8 cellular contexts compared by ENCODE assay signal in the genomic region with DNA sequence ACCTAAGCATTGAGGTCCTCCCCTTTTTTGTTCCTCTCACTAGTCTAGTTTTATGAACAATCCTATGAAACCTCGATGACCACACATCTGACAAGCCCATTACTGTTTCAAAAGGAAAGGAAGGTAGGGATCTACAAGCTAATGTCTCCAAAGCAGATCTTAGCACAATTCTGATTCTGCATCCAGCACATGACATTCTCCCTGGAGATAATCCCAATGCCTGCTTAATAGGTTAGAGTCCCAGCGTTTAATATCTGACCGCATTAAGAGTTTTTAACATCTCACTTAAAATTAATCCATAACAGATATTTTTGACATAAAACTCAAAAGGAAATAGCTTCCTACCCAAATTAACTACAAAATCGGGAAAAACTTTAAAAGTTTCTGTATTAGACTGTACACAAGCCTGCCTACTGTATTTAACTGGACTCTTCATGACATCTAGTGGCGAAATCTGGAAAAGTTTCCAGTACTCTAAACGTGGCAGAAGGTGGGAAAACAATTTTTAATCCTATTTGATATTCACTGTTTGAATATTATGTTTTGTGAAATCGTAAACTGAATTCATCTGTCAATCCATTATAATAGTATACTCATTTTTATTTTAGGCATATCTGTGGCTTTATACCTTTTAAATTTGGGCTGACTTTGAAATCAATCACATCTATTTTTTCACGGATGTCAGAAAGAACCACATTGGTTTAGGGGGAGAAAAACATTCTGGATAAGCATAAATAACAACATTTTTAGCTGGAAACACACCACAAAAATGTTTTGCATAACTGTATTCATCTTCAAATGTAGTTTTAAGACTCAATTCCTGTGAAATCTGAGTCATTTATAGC.
DNase-seq lines count a peak whose midpoint lies in the region; ATAC-seq and TF ChIP-seq lines count a peak whose summit lies in the region.

No MANE protein-coding gene starts in this region.

- no peaks in the 10 kb centered on the region for H3K36me3 ChIP-seq in adipocyte (ENCODE audit: control insufficient read depth, insufficient read depth, low read length, severe bottlenecking)
- H3K36me3 ChIP-seq in smooth muscle cell (ENCODE audit: low read depth), result no peaks in the 10 kb centered on the region

- ATAC-seq in right cardiac atrium, result peak; percentile 88 to 89
- no peak for ATAC-seq in HG02970 (IDR thresholded peaks at IDR 0.05; ENCODE audit: low FRiP score, unreplicated experiment)
- no peak for ATAC-seq in GM19467 (IDR thresholded peaks at IDR 0.05; ENCODE audit: unreplicated experiment)

- no peaks in the 10 kb centered on the region for H3K27me3 ChIP-seq in adipocyte (replicated peaks; ENCODE audit: control insufficient read depth, insufficient read depth, low read length)
- H3K27me3 ChIP-seq in right cardiac atrium (ENCODE audit: control insufficient read depth, insufficient read depth), result no peaks in the 10 kb centered on the region
- H3K27me3 ChIP-seq in smooth muscle cell (ENCODE audit: low read depth), result no peaks in the 10 kb centered on the region

- H3K9me3 ChIP-seq in adipocyte (ENCODE audit: control insufficient read depth, low read length), result peaks cover under 1% of the 10 kb centered on the region
- H3K9me3 ChIP-seq in right cardiac atrium (ENCODE audit: control insufficient read depth, low read length), result no peaks in the 10 kb centered on the region
- H3K9me3 ChIP-seq in smooth muscle cell (replicated peaks; ENCODE audit: low read depth), result no peaks in the 10 kb centered on the region

- no peaks in the 10 kb centered on the region for H3F3A ChIP-seq in smooth muscle cell (ENCODE audit: low read depth)

- no peaks in the 10 kb centered on the region for H3K79me2 ChIP-seq in smooth muscle cell (ENCODE audit: low read depth)

- WGBS in right cardiac atrium, result 26% methylated on average over 8 of the region's 8 CpGs
- 40% methylated on average over 8 of the region's 8 CpGs for WGBS in smooth muscle cell (ENCODE audit: low lambda C conversion rate)

- H3K4me1 ChIP-seq in adipocyte (ENCODE audit: control insufficient read depth, insufficient read depth, low read length) (peaks cover 20% of the 10 kb centered on the region), right cardiac atrium (ENCODE audit: control insufficient read depth, insufficient read depth, low read length) (peaks cover 5% of the 10 kb centered on the region), smooth muscle cell (ENCODE audit: low read depth) (peaks cover 5% of the 10 kb centered on the region)

- no peak overlapping the region for H3K27ac ChIP-seq in right cardiac atrium (ENCODE audit: low read length)
- H3K27ac ChIP-seq in smooth muscle cell (ENCODE audit: low read depth), result no peak overlapping the region

- intact Hi-C loops in right cardiac atrium (cut with DNase I), result loop anchor here in 3 of 4 donors (5.0 to 10.0 kb wide), 5 partner anchors 991 to 1341 kb away; a partner anchor contains a TSS

- TF ChIP-seq CTCF in smooth muscle cell (IDR thresholded peaks at IDR 0.05; ENCODE audit: borderline replicate concordance, insufficient read depth, poor library complexity, severe bottlenecking), result peak; percentile 76

- DNase-seq in DMS 273 (lab: John Stamatoyannopoulos, UW; ENCODE audit: unreplicated experiment), result peak; percentile 82
- DNase-seq in H4 (ENCODE audit: low spot score), result peak; percentile 28
- peak; percentile 43 for DNase-seq in NCI-H1694 treated with DMSO at 0.1 percent for 48 hours (lab: John Stamatoyannopoulos, UW)
- DNase-seq in adipocyte (ENCODE audit: low read depth), result peak; percentile 87
- DNase-seq in right cardiac atrium, result no peak
- DNase-seq in smooth muscle cell (lab: John Stamatoyannopoulos, UW; ENCODE audit: unreplicated experiment), result no peak

- peak overlapping the region; percentile 38 for H2AFZ ChIP-seq in smooth muscle cell (ENCODE audit: low read depth)

- H4K20me1 ChIP-seq in smooth muscle cell (ENCODE audit: low read depth), result no peaks in the 10 kb centered on the region

- H3K4me3 ChIP-seq in adipocyte (ENCODE audit: low read length) (peak overlapping the region; percentile 22), right cardiac atrium (ENCODE audit: low read length) (peak overlapping the region; percentile 15), smooth muscle cell (no peak overlapping the region)

- H3K9ac ChIP-seq in adipocyte (ENCODE audit: low read length), result peak overlapping the region; percentile 4
- H3K9ac ChIP-seq in smooth muscle cell (ENCODE audit: low read depth), result no peak overlapping the region

- peak overlapping the region; percentile 54 for H3K4me2 ChIP-seq in smooth muscle cell

Comparison
In these comparisons a context has a peak if more than half of its experiments do, and no peak if none do; other contexts are left out.
1. DNase-seq: peak in DMS 273 (single experiment), H4 (single experiment), NCI-H1694 treated with DMSO at 0.1 percent for 48 hours (single experiment) and adipocyte (single experiment); none in right cardiac atrium (0 of 3) and smooth muscle cell (single experiment).
2. ATAC-seq: peak in right cardiac atrium (2 of 2); none in HG02970 (single experiment) and GM19467 (single experiment).